In the genomic region with DNA sequence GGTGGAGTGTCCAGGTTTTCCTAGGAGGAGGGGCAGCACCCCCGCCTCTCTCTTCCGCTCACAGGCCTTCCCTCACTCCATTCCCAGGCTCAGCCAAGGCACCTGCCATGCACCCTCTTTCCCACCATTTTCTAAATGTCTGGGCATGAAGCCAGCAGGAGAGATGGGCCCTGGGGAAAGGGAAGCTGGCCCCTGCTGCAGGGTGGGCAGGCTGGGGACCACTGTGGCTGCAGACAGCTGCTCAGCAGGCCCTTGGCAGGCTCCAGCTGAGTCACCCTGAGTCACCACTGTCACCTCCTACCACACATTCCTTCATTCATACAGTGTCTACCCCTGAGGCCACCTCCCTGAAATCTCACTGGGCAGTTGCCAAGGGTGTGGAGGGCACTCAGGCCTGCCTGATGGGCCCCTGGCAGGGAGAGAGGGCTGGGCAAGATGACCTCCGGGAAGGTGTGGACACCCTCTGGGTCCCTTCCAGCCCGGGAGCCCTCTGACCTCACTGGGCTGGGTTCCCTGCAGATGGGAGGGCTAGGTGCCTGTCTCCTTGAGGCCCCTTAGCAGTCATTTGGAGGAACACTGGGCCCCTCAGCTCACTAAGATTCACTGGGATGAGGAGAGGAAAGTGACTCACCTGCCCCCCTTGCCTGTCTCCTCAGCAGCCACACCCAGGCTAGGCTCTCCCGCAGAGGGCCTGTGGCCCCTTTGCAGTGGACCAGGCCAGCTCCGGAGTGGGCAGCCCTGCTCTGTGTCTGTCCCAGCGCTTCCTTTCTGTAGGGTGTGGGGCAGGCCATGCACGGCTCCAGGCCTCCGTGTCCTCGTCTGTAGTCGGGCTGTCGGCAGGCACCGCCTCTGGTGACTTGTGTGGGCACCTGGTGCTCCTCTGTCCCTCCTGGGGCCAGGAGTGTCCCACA, we compare ENCODE assay signal across 10 cellular contexts. TPM values are rescaled to one million over a fixed set of nuclear protein-coding genes. Genes with fewer than 3 reads are reported as not detected.
DNase-seq lines count a peak whose midpoint lies in the region; ATAC-seq and TF ChIP-seq lines count a peak whose summit lies in the region.
"Had no signal": no experiment of that assay in that cellular context is flagged by ENCODE, and none has a peak within 500 bp of the region (broad histone marks: within the 10 kb centered on the region; RNA-seq: fewer than 3 reads in every experiment).

No MANE protein-coding gene starts in this region.

- TF ChIP-seq POLR2A in thyroid gland (IDR thresholded peaks at IDR 0.05) = no peak

- peaks cover 0 to 59% of the 10 kb centered on the region in 2 donors for H3K4me1 ChIP-seq in right atrium auricular region
- peaks cover 45% of the 10 kb centered on the region for H3K4me1 ChIP-seq in RWPE2 (ENCODE audit: insufficient read depth, poor library complexity, severe bottlenecking)
- peaks cover 16 to 50% of the 10 kb centered on the region in 2 donors for H3K4me1 ChIP-seq in thyroid gland

- H3K36me3 ChIP-seq in right atrium auricular region = no peaks in the 10 kb centered on the region
- no peaks in the 10 kb centered on the region for H3K36me3 ChIP-seq in RWPE2 (ENCODE audit: low read depth)
- no peaks in the 10 kb centered on the region for H3K36me3 ChIP-seq in thyroid gland

- no peaks in the 10 kb centered on the region for H3K27me3 ChIP-seq in right atrium auricular region
- no peaks in the 10 kb centered on the region for H3K27me3 ChIP-seq in RWPE2 (ENCODE audit: insufficient read depth, poor library complexity, severe bottlenecking)
- no peaks in the 10 kb centered on the region for H3K27me3 ChIP-seq in thyroid gland

- intact Hi-C loops in Right ventricle myocardium inferior (cut with DNase I) (no loop called here), thyroid gland (cut with DNase I) (no loop called here)

- TF ChIP-seq CTCF in right atrium auricular region (IDR thresholded peaks at IDR 0.05) (no peak), RWPE2 (IDR thresholded peaks at IDR 0.05; ENCODE audit: poor library complexity, severe bottlenecking) (no peak), fibroblast of the aortic adventitia (IDR thresholded peaks at IDR 0.05; ENCODE audit: insufficient read depth, low read length) (no peak), thyroid gland (IDR thresholded peaks at IDR 0.05) (no peak)

- no peak for ATAC-seq in Right ventricle myocardium inferior
- ATAC-seq in RWPE2 (ENCODE audit: low read depth) = peak; percentile 60
- no peak for ATAC-seq in HG03469 (IDR thresholded peaks at IDR 0.05; ENCODE audit: unreplicated experiment)
- no peak for ATAC-seq in HG03521 (IDR thresholded peaks at IDR 0.05; ENCODE audit: unreplicated experiment)

- H3K9me3 ChIP-seq in right atrium auricular region (no peaks in the 10 kb centered on the region), RWPE2 (ENCODE audit: severe bottlenecking) (no peaks in the 10 kb centered on the region), thyroid gland (no peaks in the 10 kb centered on the region)

- H3K4me3 ChIP-seq in right atrium auricular region (no peak overlapping the region), RWPE2 (ENCODE audit: severe bottlenecking) (no peak overlapping the region), fibroblast of the aortic adventitia (ENCODE audit: low read depth, low read length) (no peak overlapping the region), thyroid gland (replicated peaks in 1 of 3) (no peak overlapping the region)

- peak; percentile 51 for DNase-seq in Right ventricle myocardium inferior (ENCODE audit: missing footprints)
- DNase-seq in right atrium auricular region (ENCODE audit: low spot score) = no peak
- DNase-seq in RWPE2 (ENCODE audit: low spot score) = peak; percentile 90
- DNase-seq in fibroblast of the aortic adventitia (ENCODE audit: low read depth) = peak; percentile 73
- DNase-seq in thyroid gland = peak; percentile 67 to 71
- no peak for DNase-seq in NCI-H187 treated with DMSO at 0.1 percent for 48 hours (lab: John Stamatoyannopoulos, UW)
- DNase-seq: activated naive CD8-positive, alpha-beta T cell treated with anti-CD3 and anti-CD28 coated beads, Interleukin-2, amount 10 ng/mL, durations not matched to agents 7 days and 5 days; occipital lobe had no signal

- H3K27ac ChIP-seq in right atrium auricular region (peak overlapping the region in 1 of 2 donors; percentile 45), RWPE2 (ENCODE audit: poor library complexity, severe bottlenecking) (peak overlapping the region; percentile 96), thyroid gland (peak overlapping the region in 1 of 3 donors; percentile 49)

- WGBS in thyroid gland, 2 donors = 77 to 82% methylated on average over 7 to 11 of the region's 13 CpGs

RNA-seq across cellular contexts. Expression of a gene that starts 7.8 kb away (rescaled TPM):
- total RNA-seq in Right ventricle myocardium inferior (not detected), right atrium auricular region (under 1 TPM in 1 of 2 donors, not detected in 1; 0.12 TPM), fibroblast of the aortic adventitia (ENCODE audit: low replicate concordance) (7.0 TPM in 1 of 2 replicates, not detected in the other), thyroid gland (1 to 10 TPM in 1 of 4 donors, under 1 TPM in 2, not detected in 1; 0.42 to 2.6 (median 0.68) TPM)
- total RNA-seq: activated naive CD8-positive, alpha-beta T cell treated with anti-CD3 and anti-CD28 coated beads, Interleukin-2, amount 10 ng/mL, durations not matched to agents 7 days and 5 days; occipital lobe had no signal

Comparison
In these comparisons a context has a peak if more than half of its experiments do, and no peak if none do; other contexts are left out.
1. DNase-seq: peak in Right ventricle myocardium inferior (single experiment), RWPE2 (single experiment), fibroblast of the aortic adventitia (single experiment) and thyroid gland (2 of 2); none in right atrium auricular region (single experiment) and NCI-H187 treated with DMSO at 0.1 percent for 48 hours (single experiment).